Comparison of ENCODE assay signal across 21 cellular contexts in the genomic region with DNA sequence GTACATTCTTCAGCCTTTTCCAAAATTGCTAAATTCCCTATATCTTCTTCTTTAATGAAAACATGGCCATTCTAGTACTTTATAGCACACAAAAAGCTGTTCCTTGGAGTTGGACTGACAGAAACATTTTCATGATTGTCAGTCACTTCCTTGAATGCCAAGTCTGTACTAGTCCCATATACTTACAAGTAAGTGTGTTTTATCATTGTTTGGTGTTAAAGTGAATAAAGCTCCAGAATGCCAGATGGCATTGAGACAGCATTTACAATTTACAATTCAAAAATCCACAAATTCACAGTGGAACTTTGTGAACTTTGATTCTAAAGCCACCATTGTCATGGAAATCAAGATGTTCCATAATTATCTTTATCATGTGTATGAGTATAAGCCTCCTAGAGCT. TPM values are rescaled to one million over a fixed set of nuclear protein-coding genes. Genes with fewer than 3 reads are reported as not detected.
DNase-seq lines count a peak whose midpoint lies in the region; TF ChIP-seq lines count a peak whose summit lies in the region.
"Had no signal": no experiment of that assay in that cellular context is flagged by ENCODE, and none has a peak within 500 bp of the region (broad histone marks: within the 10 kb centered on the region; RNA-seq: fewer than 3 reads in every experiment).

No MANE protein-coding gene starts in this region.

- peaks cover 5% of the 10 kb centered on the region for H3K4me1 ChIP-seq in mammary epithelial cell (ENCODE audit: insufficient read depth, low read length)
- peaks cover 13% of the 10 kb centered on the region for H3K4me1 ChIP-seq in suprapubic skin
- H3K4me1 ChIP-seq: BE2C, Caco-2 had no signal

- H3K9me3 ChIP-seq in mammary epithelial cell (replicated peaks; ENCODE audit: insufficient read depth, low read length) (no peaks in the 10 kb centered on the region), suprapubic skin (no peaks in the 10 kb centered on the region)
- H3K9me3 ChIP-seq: BE2C; BLaER1 treated with 17β-estradiol and CSF1 and Interleukin-3, amounts not matched to agents 10 nM and 100 nM; Caco-2; HAP-1 had no signal

- TF ChIP-seq EP300 in suprapubic skin (IDR thresholded peaks at IDR 0.05) = no peak

- POLR2A ChIA-PET in MCF 10A (lab: Yijun Ruan, JAX) = interaction anchor here (0.9 to 4.1 kb wide), 7 partner anchors 10 to 448 kb away, joined by 3 to 46 read pairs (median 12); a partner anchor contains a TSS

- no peak overlapping the region for H2AFZ ChIP-seq in mammary epithelial cell (ENCODE audit: low read depth, low read length)

- no peaks in the 10 kb centered on the region for H4K20me1 ChIP-seq in mammary epithelial cell (ENCODE audit: insufficient read depth, low read length)
- H4K20me1 ChIP-seq: BLaER1 treated with 17β-estradiol and CSF1 and Interleukin-3, amounts not matched to agents 10 nM and 100 nM had no signal

- H3K4me3 ChIP-seq in mammary epithelial cell (replicated peaks in 1 of 3; ENCODE audit: insufficient read depth in 1 of 3, low read depth in 2 of 3, low read length in 3 of 3) (no peak overlapping the region), suprapubic skin (no peak overlapping the region)
- H3K4me3 ChIP-seq: BLaER1 treated with 17β-estradiol and CSF1 and Interleukin-3, amounts not matched to agents 10 nM and 100 nM; GM12878; HAP-1 had no signal

- H3K36me3 Mint-ChIP-seq in MCF 10A (ENCODE audit: insufficient read depth, unreplicated experiment) (peaks cover 7% of the 10 kb centered on the region), CD14-positive monocyte (no peaks in the 10 kb centered on the region)
- H3K36me3 Mint-ChIP-seq: CD8-positive, alpha-beta T cell had no signal

- TF ChIP-seq POLR2A in suprapubic skin (IDR thresholded peaks at IDR 0.05) = no peak

- in situ Hi-C loops in mammary epithelial cell (cut with MboI; ENCODE audit: low sequenced_read_pairs in 2 of 2) = no loop called here

- no peak overlapping the region for H3K4me2 ChIP-seq in mammary epithelial cell (ENCODE audit: insufficient read depth, low read depth, low read length)
- H3K4me2 ChIP-seq: BLaER1 treated with 17β-estradiol and CSF1 and Interleukin-3, amounts not matched to agents 10 nM and 100 nM had no signal

- intact Hi-C loops in MCF 10A (cut with micrococcal nuclease) (no loop called here), mammary epithelial cell (cut with micrococcal nuclease) (no loop called here), CD14-positive monocyte (cut with micrococcal nuclease) (no loop called here)

- H3K9me3 Mint-ChIP-seq in MCF 10A (ENCODE audit: unreplicated experiment) (peaks cover 7% of the 10 kb centered on the region), CD14-positive monocyte (peaks cover 0 to 4% (median 0%) of the 10 kb centered on the region in 7 donors)
- H3K9me3 Mint-ChIP-seq: CD8-positive, alpha-beta T cell; HFFc6 had no signal

- peak overlapping the region; percentile 97 for H3K27ac Mint-ChIP-seq in MCF 10A (ENCODE audit: low read depth, unreplicated experiment)
- no peak overlapping the region for H3K27ac Mint-ChIP-seq in CD14-positive monocyte
- H3K27ac Mint-ChIP-seq: CD8-positive, alpha-beta T cell; HFFc6 had no signal

- H3K27ac ChIP-seq in mammary epithelial cell (ENCODE audit: insufficient read depth, low read depth, low read length) (no peak overlapping the region), suprapubic skin (peak overlapping the region; percentile 67)
- H3K27ac ChIP-seq: 22Rv1; BLaER1 treated with 17β-estradiol and CSF1 and Interleukin-3, amounts not matched to agents 10 nM and 100 nM had no signal

- CTCF ChIA-PET in MCF 10A (lab: Yijun Ruan, JAX) = interaction anchor here (0.6 to 1.3 kb wide), 5 partner anchors 16 to 310 kb away, joined by 3 to 5 read pairs (median 3); no protein-coding TSS in a partner anchor
- CTCF ChIA-PET in mammary epithelial cell (lab: Charles Lee; ENCODE audit: low non-redundant PET) = no interaction called here

- BruUV-seq in MCF 10A (replicated peaks; lab: Mats Ljungman, UMichigan) (TSS peak; percentile 92), mammary epithelial cell (replicated peaks; lab: Mats Ljungman, UMichigan) (no TSS peak)

- no peak overlapping the region for H3K9ac ChIP-seq in mammary epithelial cell (ENCODE audit: insufficient read depth, low read length)
- H3K9ac ChIP-seq: BLaER1 treated with 17β-estradiol and CSF1 and Interleukin-3, amounts not matched to agents 10 nM and 100 nM had no signal

- H3K36me3 ChIP-seq in mammary epithelial cell (ENCODE audit: insufficient read depth, low read length) (no peaks in the 10 kb centered on the region), suprapubic skin (no peaks in the 10 kb centered on the region)
- H3K36me3 ChIP-seq: BE2C; BLaER1 treated with 17β-estradiol and CSF1 and Interleukin-3, amounts not matched to agents 10 nM and 100 nM; HAP-1 had no signal

- H3K27me3 Mint-ChIP-seq in MCF 10A (ENCODE audit: insufficient read depth, unreplicated experiment) (no peaks in the 10 kb centered on the region), CD14-positive monocyte (ENCODE audit: low read depth in 3 of 3) (peaks cover 0 to 3% (median 0%) of the 10 kb centered on the region in 3 donors)

- peaks cover 55% of the 10 kb centered on the region for H3K4me1 Mint-ChIP-seq in MCF 10A (ENCODE audit: insufficient read depth, unreplicated experiment)
- H3K4me1 Mint-ChIP-seq in CD14-positive monocyte = peaks cover 2% of the 10 kb centered on the region

- H3K27me3 ChIP-seq in mammary epithelial cell (ENCODE audit: insufficient read depth, low read length) (no peaks in the 10 kb centered on the region), suprapubic skin (no peaks in the 10 kb centered on the region)
- H3K27me3 ChIP-seq: BE2C; BLaER1 treated with 17β-estradiol and CSF1 and Interleukin-3, amounts not matched to agents 10 nM and 100 nM had no signal

- DNase-seq in MCF 10A (ENCODE audit: unreplicated experiment) (no peak), mammary epithelial cell (no peak), NCI-H460 (ENCODE audit: extremely low read depth, low read depth) (peak; percentile 91), suprapubic skin (ENCODE audit: low spot score in 2 of 2) (no peak), CD14-positive monocyte (ENCODE audit: low spot score) (no peak), cerebellum (ENCODE audit: low spot score) (no peak)
- DNase-seq: ACHN; AML-193; BE2C; Caco-2; CD8-positive, alpha-beta T cell; DMS 273 treated with DMSO at 0.1 percent for 48 hours; DMS79; EL; GDM1; GOT3; HFFc6 had no signal

- H3K79me2 ChIP-seq in mammary epithelial cell (ENCODE audit: insufficient read depth, low read length) = no peaks in the 10 kb centered on the region

- H3K4me3 Mint-ChIP-seq in MCF 10A (ENCODE audit: unreplicated experiment) (no peak overlapping the region), CD14-positive monocyte (no peak overlapping the region)
- H3K4me3 Mint-ChIP-seq: CD8-positive, alpha-beta T cell; HFFc6 had no signal

- TF ChIP-seq CTCF in MCF 10A (IDR thresholded peaks at IDR 0.05; ENCODE audit: unreplicated experiment) = no peak
- TF ChIP-seq CTCF in mammary epithelial cell (conservative IDR thresholded peaks at IDR 0.05 in 1 of 2, IDR thresholded peaks at IDR 0.05 in 1 of 2; ENCODE audit: extremely low read depth in 1 of 2, insufficient read depth in 1 of 2, low read depth in 1 of 2, low read length in 2 of 2) = no peak
- no peak for TF ChIP-seq CTCF in suprapubic skin (IDR thresholded peaks at IDR 0.05)
- TF ChIP-seq CTCF in CD14-positive monocyte (IDR thresholded peaks at IDR 0.05) = no peak

- dilution Hi-C loops in mammary epithelial cell (cut with HindIII; ENCODE audit: low sequenced_read_pairs) = loop anchor here (25.0 kb wide), 1 partner anchor 307 kb away; no protein-coding TSS in a partner anchor

RNA-seq across cellular contexts. Expression of a gene that starts 36.5 kb away (rescaled TPM):
- 2.9 and 5.7 TPM in 2 replicates for total RNA-seq in MCF 10A (2022)
- under 1 TPM in 1 of 2 donors, not detected in 1; 0.67 TPM for total RNA-seq in mammary epithelial cell
- 0.05 TPM for polyA plus RNA-seq in mammary epithelial cell
- polyA minus RNA-seq in mammary epithelial cell = not detected
- total RNA-seq in NCI-H460 (2014; rRNA removed; shearing (Covaris generic)) = 14.7 and 16.4 TPM in 2 replicates
- 8.2 and 10.3 TPM in 2 replicates for polyA plus RNA-seq in NCI-H460 (2014; cell fraction: nucleus; rRNA removed)
- 1 to 10 TPM; 1.4 to 8.2 (median 5.2) TPM for total RNA-seq in suprapubic skin
- not detected for polyA plus RNA-seq in CD14-positive monocyte
- 21.9 TPM for total RNA-seq in cerebellum
- total RNA-seq: CD8-positive, alpha-beta T cell had no signal
